Comparison of ENCODE assay signal across 12 cellular contexts in genomic region chr3:127836004-127836882, GRCh38. TPM values are rescaled to one million over a fixed set of nuclear protein-coding genes. Genes with fewer than 3 reads are reported as not detected.
A peak's percentile ranks its signal among the peaks of the same experiment; 100 is the strongest.
DNase-seq lines count a peak whose midpoint lies in the region; ATAC-seq and TF ChIP-seq lines count a peak whose summit lies in the region.
"Had no signal": no experiment of that assay in that cellular context is flagged by ENCODE, and none has a peak within 500 bp of the region (broad histone marks: within the 10 kb centered on the region; RNA-seq: fewer than 3 reads in every experiment).

No MANE protein-coding gene starts in this region.

- no peaks in the 10 kb centered on the region for H3K27me3 Mint-ChIP-seq in Caco-2 (ENCODE audit: insufficient read depth, unreplicated experiment)
- no peaks in the 10 kb centered on the region for H3K27me3 Mint-ChIP-seq in GM23338 (ENCODE audit: insufficient read depth, low read depth, poor library complexity)

- H2AFZ ChIP-seq in GM23338 = no peak overlapping the region

- H3K36me3 Mint-ChIP-seq in Caco-2 (ENCODE audit: insufficient read depth, unreplicated experiment) = no peaks in the 10 kb centered on the region
- no peaks in the 10 kb centered on the region for H3K36me3 Mint-ChIP-seq in GM23338 (ENCODE audit: low read depth)

- H3K27ac Mint-ChIP-seq in Caco-2 (ENCODE audit: unreplicated experiment) = no peak overlapping the region
- H3K27ac Mint-ChIP-seq in GM23338 = no peak overlapping the region
- H3K27ac Mint-ChIP-seq: stimulated activated naive CD8-positive, alpha-beta T cell treated with anti-CD3 and anti-CD28 coated beads, Interleukin-15, Interleukin-2, amounts not matched to agents 100 ng/mL and 50 ng/mL, for 24 hours had no signal

- H3K36me3 ChIP-seq in gastroesophageal sphincter (no peaks in the 10 kb centered on the region), Caco-2 (ENCODE audit: control insufficient read depth, insufficient read depth, low read length) (no peaks in the 10 kb centered on the region), GM23338 (ENCODE audit: insufficient read depth) (no peaks in the 10 kb centered on the region)

- POLR2A ChIA-PET in Caco-2 (lab: Charles Lee) = no interaction called here

- no TSS peak for BruUV-seq in Caco-2 (replicated peaks; lab: Mats Ljungman, UMichigan)

- no peak overlapping the region for H3K4me3 Mint-ChIP-seq in Caco-2 (ENCODE audit: unreplicated experiment)
- H3K4me3 Mint-ChIP-seq in GM23338 = no peak overlapping the region
- H3K4me3 Mint-ChIP-seq: stimulated activated naive CD8-positive, alpha-beta T cell treated with anti-CD3 and anti-CD28 coated beads, Interleukin-15, Interleukin-2, amounts not matched to agents 100 ng/mL and 50 ng/mL, for 24 hours had no signal

- H3K4me1 ChIP-seq in gastroesophageal sphincter (no peaks in the 10 kb centered on the region), Caco-2 (no peaks in the 10 kb centered on the region), GM23338 (ENCODE audit: insufficient read depth) (no peaks in the 10 kb centered on the region)

- no peak overlapping the region for H3K4me2 ChIP-seq in GM23338

- CTCF ChIA-PET in Caco-2 (lab: Charles Lee) = interaction anchor here (0.7 kb wide), 1 partner anchor 45 kb away, joined by 6 read pairs; no protein-coding TSS in a partner anchor

- no peaks in the 10 kb centered on the region for H3F3A ChIP-seq in GM23338 (replicated peaks; ENCODE audit: low read depth)

- intact Hi-C loops in Caco-2 (cut with micrococcal nuclease; ENCODE audit: unreplicated experiment) = no loop called here

- H3K4me3 ChIP-seq in gastroesophageal sphincter (no peak overlapping the region), Caco-2 (ENCODE audit: low read depth, low read length) (no peak overlapping the region), GM23338 (no peak overlapping the region)

- WGBS in gastroesophageal sphincter (ENCODE audit: low coverage in 1 of 2), 2 donors = 90 to 97% methylated on average over 3 to 5 of the region's 7 CpGs

- no peak for TF ChIP-seq CTCF in gastroesophageal sphincter (IDR thresholded peaks at IDR 0.05)
- no peak for TF ChIP-seq CTCF in Caco-2 (IDR thresholded peaks at IDR 0.05; ENCODE audit: insufficient read depth in 1 of 2, low read depth in 1 of 2, low read length in 1 of 2, severe bottlenecking in 1 of 2, unreplicated experiment in 1 of 2)
- TF ChIP-seq CTCF in GM23338 (conservative IDR thresholded peaks at IDR 0.05; ENCODE audit: low read depth in 2 of 2) = no peak
- no peak for TF ChIP-seq CTCF in omental fat pad (IDR thresholded peaks at IDR 0.05)

- no peaks in the 10 kb centered on the region for H3K9me3 ChIP-seq in gastroesophageal sphincter
- no peaks in the 10 kb centered on the region for H3K9me3 ChIP-seq in Caco-2

- TF ChIP-seq EP300 in gastroesophageal sphincter (IDR thresholded peaks at IDR 0.05) = no peak

- ATAC-seq in GM18519 (IDR thresholded peaks at IDR 0.05; ENCODE audit: low FRiP score, unreplicated experiment) (peak; percentile 62), GM21447 (IDR thresholded peaks at IDR 0.05; ENCODE audit: unreplicated experiment) (peak; percentile 81), HG03135 (IDR thresholded peaks at IDR 0.05; ENCODE audit: unreplicated experiment) (peak; percentile 83), gastroesophageal sphincter (peak; percentile 34), GM23338 (no peak; the same call in 2 of the 3 replicates), omental fat pad (ENCODE audit: low FRiP score) (no peak)

- H3K27me3 ChIP-seq in gastroesophageal sphincter = peaks cover 11% of the 10 kb centered on the region
- H3K27me3 ChIP-seq in Caco-2 (replicated peaks; ENCODE audit: control insufficient read depth, insufficient read depth, low read length) = no peaks in the 10 kb centered on the region
- H3K27me3 ChIP-seq in GM23338 (ENCODE audit: insufficient read depth) = no peaks in the 10 kb centered on the region

- no peaks in the 10 kb centered on the region for H3K79me2 ChIP-seq in GM23338 (replicated peaks; ENCODE audit: insufficient read depth)

- H3K27ac ChIP-seq in gastroesophageal sphincter = no peak overlapping the region
- no peak overlapping the region for H3K27ac ChIP-seq in GM23338 (ENCODE audit: low read depth)
- H3K27ac ChIP-seq: HL-60 had no signal

- H3K4me1 Mint-ChIP-seq in Caco-2 (ENCODE audit: low read depth, unreplicated experiment) (no peaks in the 10 kb centered on the region), GM23338 (peaks cover 4% of the 10 kb centered on the region; the same call in 2 of the 3 replicates)

- H3K9me2 ChIP-seq in GM23338 (ENCODE audit: insufficient read depth) = no peaks in the 10 kb centered on the region

- DNase-seq in NCI-H1436 treated with DMSO at 0.1 percent for 48 hours (lab: John Stamatoyannopoulos, UW) (no peak), Caco-2 (no peak), GM23338 (ENCODE audit: low spot score) (no peak), omental fat pad (ENCODE audit: low spot score) (no peak)
- DNase-seq: mesenchymal stem cell, NCI-H82 had no signal

- TF ChIP-seq POLR2A in gastroesophageal sphincter (IDR thresholded peaks at IDR 0.05) = no peak

- peaks cover 10% of the 10 kb centered on the region for H3K9me3 Mint-ChIP-seq in Caco-2 (ENCODE audit: unreplicated experiment)
- no peaks in the 10 kb centered on the region for H3K9me3 Mint-ChIP-seq in GM23338

- H4K20me1 ChIP-seq in GM23338 (replicated peaks; ENCODE audit: insufficient read depth) = no peaks in the 10 kb centered on the region

TF ChIP-seq in GM23338, 12 proteins besides CTCF, POLR2A, EP300 and RAD21 (continues in another document):
- no peak for TF ChIP-seq ZNF114 (CRISPR knock-in tag; IDR thresholded peaks at IDR 0.05)
- TF ChIP-seq REST (IDR thresholded peaks at IDR 0.05; ENCODE audit: unreplicated experiment) = no peak
- no peak for TF ChIP-seq POLR2AphosphoS5 (IDR thresholded peaks at IDR 0.05; ENCODE audit: low read depth)
- TF ChIP-seq ZNF331 (CRISPR knock-in tag; IDR thresholded peaks at IDR 0.05; ENCODE audit: low read depth) = no peak
- TF ChIP-seq JUNB (IDR thresholded peaks at IDR 0.05; ENCODE audit: unreplicated experiment) = no peak
- no peak for TF ChIP-seq EZH2 (IDR thresholded peaks at IDR 0.05; ENCODE audit: low read depth, unreplicated experiment)
- TF ChIP-seq EZH2phosphoT487 (IDR thresholded peaks at IDR 0.05; ENCODE audit: unreplicated experiment) = no peak
- TF ChIP-seq STAT1 (IDR thresholded peaks at IDR 0.05; ENCODE audit: unreplicated experiment) = no peak
- TF ChIP-seq ETS1 (IDR thresholded peaks at IDR 0.05) = no peak
- no peak for TF ChIP-seq CREB1 (CRISPR knock-in tag; IDR thresholded peaks at IDR 0.05; ENCODE audit: low read depth)

RNA-seq across cellular contexts. Expression of gene MGLL, which starts 13.9 kb away (rescaled TPM):
- total RNA-seq in gastroesophageal sphincter = 100 to 1,000 TPM in 1 of 4 donors, 10 to 100 TPM in 3; 39.2 to 171 (median 55.8) TPM
- total RNA-seq in Caco-2 (2022) = 7.8 and 8.4 TPM in 2 replicates
- total RNA-seq in GM23338 (2014; rRNA removed; shearing (Covaris generic)) = 0.62 and 0.83 TPM in 2 replicates
- polyA plus RNA-seq in GM23338 (2016; fragmentation: Nextera tagmentation; extraction: Ambion mirVana) = 0.71 and 1.3 TPM in 2 replicates
- total RNA-seq in omental fat pad = 100 to 1,000 TPM in 1 of 4 donors, 10 to 100 TPM in 3; 58.9 to 129 (median 96.3) TPM

Comparison
In these comparisons a context has a peak if more than half of its experiments do, and no peak if none do; other contexts are left out.
1. ATAC-seq: peak in GM18519 (single experiment), GM21447 (single experiment), HG03135 (single experiment) and gastroesophageal sphincter (single experiment); none in GM23338 (single experiment) and omental fat pad (single experiment).